In the genomic region with DNA sequence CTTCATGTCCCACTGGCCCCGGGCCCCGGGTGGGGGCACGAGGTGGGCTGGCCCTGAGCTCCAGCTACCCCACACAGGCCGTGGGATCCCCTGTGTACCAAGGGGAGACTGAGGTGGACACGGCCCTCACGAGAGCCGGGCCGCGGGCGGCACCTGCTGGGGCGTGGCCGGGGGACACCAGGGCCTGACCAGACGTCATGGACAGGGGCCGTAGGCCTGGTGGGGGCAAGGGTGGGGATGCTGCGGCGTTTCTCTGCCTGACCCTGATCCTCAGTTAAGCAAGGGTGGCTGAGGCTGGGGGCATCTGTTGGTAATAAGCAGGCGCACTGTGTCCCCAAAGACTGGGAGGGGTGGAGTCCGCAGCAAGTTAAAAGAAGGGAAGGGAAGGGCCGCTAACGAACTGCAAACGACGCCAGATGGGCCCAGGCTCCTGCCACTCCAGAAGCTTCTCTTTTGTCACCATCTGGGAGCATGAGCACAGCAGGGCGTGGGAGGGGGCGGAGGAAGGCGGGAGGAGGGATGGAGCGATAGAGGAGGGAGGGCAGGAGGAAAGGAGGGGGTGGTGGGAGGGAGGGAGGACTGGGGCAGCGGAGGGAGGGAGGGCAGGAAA, we compare ENCODE assay signal across 18 cellular contexts. TPM values are rescaled to one million over a fixed set of nuclear protein-coding genes. Genes with fewer than 3 reads are reported as not detected.
DNase-seq lines count a peak whose midpoint lies in the region; ATAC-seq and TF ChIP-seq lines count a peak whose summit lies in the region.
"Had no signal": no experiment of that assay in that cellular context is flagged by ENCODE, and none has a peak within 500 bp of the region (broad histone marks: within the 10 kb centered on the region; RNA-seq: fewer than 3 reads in every experiment).

No MANE protein-coding gene starts in this region.

- in situ Hi-C loops in KBM-7 (cut with MboI; ENCODE audit: low pct_unique_long_range_greater_than_20kb, low sequenced_read_pairs), result no loop called here

- DNase-seq in D341Med (ENCODE audit: low spot score), result peak; percentile 79
- peak; percentile 28 for DNase-seq in KBM-7
- DNase-seq in WERI-Rb-1, result no peak
- DNase-seq in mucosa of descending colon, result peak in 1 of 3 donors; percentile 16
- no peak for DNase-seq in SIG-M5 treated with dmso at 0.1 percent for 504 hours (lab: John Stamatoyannopoulos, UW; ENCODE audit: unreplicated experiment)
- no peak for DNase-seq in HK-2 (ENCODE audit: unreplicated experiment)
- DNase-seq: activated CD4-positive, alpha-beta T cell treated with anti-CD3 and anti-CD28 coated beads, Interleukin-2, amount 50 U/mL, for 1 hour; activated naive CD8-positive, alpha-beta T cell treated with anti-CD3 and anti-CD28 coated beads, Interleukin-2, amount 50 U/mL, for 24 hours; activated T-cell treated with anti-CD3 and anti-CD28 coated beads, Interleukin-2, amount 50 U/mL, for 48 hours; NCI-H2107; SJCRH30; stimulated activated CD4-positive, alpha-beta T cell treated with anti-CD3 and anti-CD28 coated beads, Interleukin-12 subunit alpha, Interleukin-12 subunit beta, amount 100 ng/mL, for 4 hours; T-helper 9 cell had no signal

- ATAC-seq in mucosa of descending colon, result peak; percentile 28
- ATAC-seq in HG03521 (IDR thresholded peaks at IDR 0.05; ENCODE audit: unreplicated experiment), result no peak
- no peak for ATAC-seq in GM21529 (IDR thresholded peaks at IDR 0.05; ENCODE audit: unreplicated experiment)
- ATAC-seq: activated naive CD8-positive, alpha-beta T cell treated with anti-CD3 and anti-CD28 coated beads, Interleukin-2, amount 50 U/mL, for 24 hours had no signal

- no peak overlapping the region for H3K4me3 ChIP-seq in WERI-Rb-1 (ENCODE audit: low read depth, low read length)
- no peak overlapping the region for H3K4me3 ChIP-seq in mucosa of descending colon
- H3K4me3 ChIP-seq: esophagus muscularis mucosa, hepatocyte, SJCRH30 had no signal

- TF ChIP-seq CTCF in WERI-Rb-1 (IDR thresholded peaks at IDR 0.05; ENCODE audit: low read depth, low read length) (no peak), mucosa of descending colon (IDR thresholded peaks at IDR 0.05) (no peak)

- H3K36me3 ChIP-seq in WERI-Rb-1 (peaks cover 14% of the 10 kb centered on the region), mucosa of descending colon (ENCODE audit: low read depth) (no peaks in the 10 kb centered on the region)
- H3K36me3 ChIP-seq: SJCRH30 had no signal

- intact Hi-C loops in mucosa of descending colon (cut with DNase I, micrococcal nuclease), result no loop called here

- H3K9me3 ChIP-seq in WERI-Rb-1 (ENCODE audit: severe bottlenecking) (no peaks in the 10 kb centered on the region), mucosa of descending colon (no peaks in the 10 kb centered on the region)
- H3K9me3 ChIP-seq: esophagus muscularis mucosa, SJCRH30 had no signal

- H3K27ac ChIP-seq in WERI-Rb-1, result peak overlapping the region; percentile 45
- H3K27ac ChIP-seq: hepatocyte, SJCRH30 had no signal

- H3K27me3 ChIP-seq in WERI-Rb-1 (ENCODE audit: insufficient read depth, low read depth, severe bottlenecking), result no peaks in the 10 kb centered on the region
- H3K27me3 ChIP-seq: hepatocyte, SJCRH30 had no signal

- no peaks in the 10 kb centered on the region for H3K4me1 ChIP-seq in mucosa of descending colon (ENCODE audit: low read depth)
- H3K4me1 ChIP-seq: SJCRH30 had no signal

RNA-seq across cellular contexts. Expression of gene PABPN1L, which starts 22.4 kb away (rescaled TPM):
- total RNA-seq in mucosa of descending colon, result not detected
- total RNA-seq: bronchial epithelial cell, esophagus muscularis mucosa, hepatocyte, SJCRH30 had no signal

RNA-seq across cellular contexts. Expression of gene TRAPPC2L, which starts 32.0 kb away (rescaled TPM):
- total RNA-seq in mucosa of descending colon, result 10 to 100 TPM; 30.6 to 57.9 (median 40.7) TPM

RNA-seq across cellular contexts. Expression of gene GALNS, which starts 32.1 kb away (rescaled TPM):
- total RNA-seq in mucosa of descending colon, result 10 to 100 TPM; 37.4 to 65.3 (median 44.0) TPM

Comparison
In these comparisons a context has a peak if more than half of its experiments do, and no peak if none do; other contexts are left out.
1. DNase-seq: peak in D341Med (single experiment) and KBM-7 (single experiment); none in WERI-Rb-1 (single experiment), SIG-M5 treated with dmso at 0.1 percent for 504 hours (single experiment) and HK-2 (single experiment).